Comparison of ENCODE assay signal across 1 cellular context in genomic region chr3:183464480-183464879, GRCh38.
TF ChIP-seq lines count a peak whose summit lies in the region.

No MANE protein-coding gene starts in this region.

TF ChIP-seq in HepG2, 621 proteins besides CTCF, POLR2A, EP300 and RAD21 (continued from another document and continues in another):
- TF ChIP-seq TFAP4 (IDR thresholded peaks at IDR 0.05; ENCODE audit: borderline replicate concordance, low read depth), result peak; percentile 95
- 0 out of 2 replicates have a peak, but pooled peaks have one; percentile 29 for TF ChIP-seq ESRRA (CRISPR knock-in tag; IDR thresholded peaks at IDR 0.05; ENCODE audit: low read depth)
- TF ChIP-seq MTA1 (CRISPR knock-in tag; IDR thresholded peaks at IDR 0.05; ENCODE audit: borderline replicate concordance), result peak; percentile 45; the same call in 1 of the 2 replicates
- peak; percentile 44; the same call in 1 of the 2 replicates for TF ChIP-seq IRF2 (CRISPR knock-in tag; IDR thresholded peaks at IDR 0.05)
- no peak for TF ChIP-seq ZSCAN30 (CRISPR knock-in tag; IDR thresholded peaks at IDR 0.05)
- TF ChIP-seq ARNTL (CRISPR knock-in tag; IDR thresholded peaks at IDR 0.05), result peak; percentile 60; the same call in 1 of the 2 replicates
- no peak for TF ChIP-seq TFDP2 (CRISPR knock-in tag; IDR thresholded peaks at IDR 0.05)
- no peak for TF ChIP-seq CBFB (CRISPR knock-in tag; IDR thresholded peaks at IDR 0.05)
- TF ChIP-seq ZNF772 (CRISPR knock-in tag; IDR thresholded peaks at IDR 0.05), result peak; percentile 36; the same call in 1 of the 2 replicates
- no peak for TF ChIP-seq PRMT3 (CRISPR knock-in tag; IDR thresholded peaks at IDR 0.05; ENCODE audit: borderline replicate concordance, low read depth)
- no peak for TF ChIP-seq SUZ12 (IDR thresholded peaks at IDR 0.05; ENCODE audit: low read depth, low read length)
- no peak for TF ChIP-seq EED (CRISPR knock-in tag; IDR thresholded peaks at IDR 0.05)
- no peak for TF ChIP-seq AHR (CRISPR knock-in tag; IDR thresholded peaks at IDR 0.05)
- no peak for TF ChIP-seq MAFG (CRISPR knock-in tag; IDR thresholded peaks at IDR 0.05)
- peak; percentile 56; the same call in 1 of the 2 replicates for TF ChIP-seq ZNF430 (CRISPR knock-in tag; IDR thresholded peaks at IDR 0.05)
- no peak for TF ChIP-seq HMGXB3 (CRISPR knock-in tag; IDR thresholded peaks at IDR 0.05; ENCODE audit: borderline replicate concordance)
- TF ChIP-seq MEIS1 (CRISPR knock-in tag; IDR thresholded peaks at IDR 0.05; ENCODE audit: borderline replicate concordance), result no peak; the same call in 1 of the 2 replicates
- TF ChIP-seq ZNF879 (CRISPR knock-in tag; IDR thresholded peaks at IDR 0.05), result no peak
- no peak for TF ChIP-seq ATF7-NPFF (CRISPR knock-in tag; IDR thresholded peaks at IDR 0.05; ENCODE audit: low read depth)
- no peak for TF ChIP-seq ZFP91 (CRISPR knock-in tag; IDR thresholded peaks at IDR 0.05; ENCODE audit: borderline replicate concordance)
- TF ChIP-seq HOXA9 (CRISPR knock-in tag; IDR thresholded peaks at IDR 0.05; ENCODE audit: borderline replicate concordance), result no peak
- TF ChIP-seq MATR3 (CRISPR knock-in tag; IDR thresholded peaks at IDR 0.05), result no peak
- peak; percentile 75; the same call in 1 of the 2 replicates for TF ChIP-seq HOXA5 (CRISPR knock-in tag; IDR thresholded peaks at IDR 0.05)
- TF ChIP-seq FOXK2 (IDR thresholded peaks at IDR 0.05), result 0 out of 2 replicates have a peak, but pooled peaks have one; percentile 22
- TF ChIP-seq ZNF501 (CRISPR knock-in tag; IDR thresholded peaks at IDR 0.05), result no peak
- no peak for TF ChIP-seq TBL1XR1 (IDR thresholded peaks at IDR 0.05; ENCODE audit: borderline replicate concordance, low read length, partially characterized antibody)
- TF ChIP-seq GMEB1 (CRISPR knock-in tag; IDR thresholded peaks at IDR 0.05; ENCODE audit: borderline replicate concordance), result peak; percentile 46; the same call in 1 of the 2 replicates
- TF ChIP-seq ZNF883 (CRISPR knock-in tag; IDR thresholded peaks at IDR 0.05; ENCODE audit: not compliant biosample characterization), result no peak
- TF ChIP-seq CREM (IDR thresholded peaks at IDR 0.05), result peak; percentile 75; the same call in 1 of the 2 replicates
- TF ChIP-seq CREM (CRISPR knock-in tag; IDR thresholded peaks at IDR 0.05), result no peak
- TF ChIP-seq KMT2B (CRISPR knock-in tag; IDR thresholded peaks at IDR 0.05), result no peak
- TF ChIP-seq TOE1 (CRISPR knock-in tag; IDR thresholded peaks at IDR 0.05), result 0 out of 2 replicates have a peak, but pooled peaks have one; percentile 40
- TF ChIP-seq MBD4 (IDR thresholded peaks at IDR 0.05; ENCODE audit: borderline replicate concordance, low read length), result no peak
- TF ChIP-seq ZNF225 (CRISPR knock-in tag; IDR thresholded peaks at IDR 0.05), result no peak
- TF ChIP-seq ETV5 (CRISPR knock-in tag; IDR thresholded peaks at IDR 0.05; ENCODE audit: borderline replicate concordance), result no peak
- TF ChIP-seq LRRFIP1 (CRISPR knock-in tag; conservative IDR thresholded peaks at IDR 0.05), result no peak
- no peak for TF ChIP-seq MED8 (CRISPR knock-in tag; IDR thresholded peaks at IDR 0.05; ENCODE audit: insufficient replicate concordance)
- TF ChIP-seq ZNF451 (CRISPR knock-in tag; IDR thresholded peaks at IDR 0.05), result no peak
- no peak for TF ChIP-seq AFF4 (CRISPR knock-in tag; IDR thresholded peaks at IDR 0.05)
- no peak for TF ChIP-seq PRDM15 (CRISPR knock-in tag; IDR thresholded peaks at IDR 0.05)
- TF ChIP-seq SP1 (IDR thresholded peaks at IDR 0.05), result no peak
- TF ChIP-seq SP1 (CRISPR knock-in tag; IDR thresholded peaks at IDR 0.05), result no peak
- peak; percentile 86 for TF ChIP-seq NCOA2 (CRISPR knock-in tag; IDR thresholded peaks at IDR 0.05)
- TF ChIP-seq SP4 (CRISPR knock-in tag; IDR thresholded peaks at IDR 0.05), result peak; percentile 43; the same call in 1 of the 2 replicates
- no peak for TF ChIP-seq ZNF672 (CRISPR knock-in tag; IDR thresholded peaks at IDR 0.05)
- TF ChIP-seq MXI1 (IDR thresholded peaks at IDR 0.05; ENCODE audit: borderline replicate concordance, low read depth, low read length), result no peak
- no peak for TF ChIP-seq CAMTA2 (CRISPR knock-in tag; IDR thresholded peaks at IDR 0.05; ENCODE audit: borderline replicate concordance)
- no peak for TF ChIP-seq SMAD9 (CRISPR knock-in tag; IDR thresholded peaks at IDR 0.05)
